In the genomic region with DNA sequence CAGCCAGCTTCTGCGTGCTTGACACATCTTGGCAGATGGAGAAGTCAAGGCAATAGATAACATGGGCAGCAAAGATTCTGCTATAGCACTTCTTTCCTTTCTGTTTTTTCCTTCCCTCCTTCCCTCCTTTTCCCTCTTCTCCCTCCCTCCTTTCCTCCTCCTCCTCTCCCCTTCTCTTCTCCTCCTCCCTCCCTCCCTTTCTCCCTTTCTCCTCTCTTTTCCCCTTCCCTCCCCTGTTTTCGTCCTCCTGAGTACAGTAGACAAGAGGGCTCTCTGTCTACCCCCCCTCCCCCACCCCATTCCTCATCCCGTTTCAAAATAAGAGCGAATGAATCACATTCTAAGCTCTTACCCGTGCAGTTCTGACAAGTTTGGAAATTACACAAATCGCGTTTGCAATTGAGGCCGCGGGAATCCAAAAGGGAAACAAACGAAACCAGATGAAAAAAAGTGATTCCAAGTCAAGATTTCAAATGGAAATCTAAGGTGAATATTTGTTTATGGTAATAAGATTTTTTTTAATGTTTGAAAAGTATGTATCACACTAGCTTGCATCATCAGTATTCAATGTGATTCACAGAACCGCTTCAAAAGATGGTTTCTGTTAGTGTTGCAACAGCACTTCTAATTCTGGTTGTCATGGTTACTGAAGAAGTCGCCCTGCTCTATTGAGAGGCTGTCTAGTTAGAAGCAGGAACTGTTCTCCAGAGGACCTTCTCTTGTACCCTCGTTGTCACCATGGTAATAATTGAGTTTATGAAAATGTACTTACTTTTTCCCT, we compare ENCODE assay signal across 1 cellular context.
TF ChIP-seq lines count a peak whose summit lies in the region.

No MANE protein-coding gene starts in this region.

TF ChIP-seq in IMR-90, 13 proteins besides CTCF, POLR2A, EP300 and RAD21 (continued from another document):
- TF ChIP-seq, protein P1, sequence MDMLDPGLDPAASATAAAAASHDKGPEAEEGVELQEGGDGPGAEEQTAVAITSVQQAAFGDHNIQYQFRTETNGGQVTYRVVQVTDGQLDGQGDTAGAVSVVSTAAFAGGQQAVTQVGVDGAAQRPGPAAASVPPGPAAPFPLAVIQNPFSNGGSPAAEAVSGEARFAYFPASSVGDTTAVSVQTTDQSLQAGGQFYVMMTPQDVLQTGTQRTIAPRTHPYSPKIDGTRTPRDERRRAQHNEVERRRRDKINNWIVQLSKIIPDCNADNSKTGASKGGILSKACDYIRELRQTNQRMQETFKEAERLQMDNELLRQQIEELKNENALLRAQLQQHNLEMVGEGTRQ (IDR thresholded peaks at IDR 0.05; ENCODE audit: low read depth, low read length), result no peak
- TF ChIP-seq CEBPB (IDR thresholded peaks at IDR 0.05; ENCODE audit: low read depth, low read length), result peak; percentile 99
- TF ChIP-seq MAZ (IDR thresholded peaks at IDR 0.05; ENCODE audit: borderline replicate concordance, low read depth, low read length), result no peak; the same call in 1 of the 2 replicates
